In the genomic region with DNA sequence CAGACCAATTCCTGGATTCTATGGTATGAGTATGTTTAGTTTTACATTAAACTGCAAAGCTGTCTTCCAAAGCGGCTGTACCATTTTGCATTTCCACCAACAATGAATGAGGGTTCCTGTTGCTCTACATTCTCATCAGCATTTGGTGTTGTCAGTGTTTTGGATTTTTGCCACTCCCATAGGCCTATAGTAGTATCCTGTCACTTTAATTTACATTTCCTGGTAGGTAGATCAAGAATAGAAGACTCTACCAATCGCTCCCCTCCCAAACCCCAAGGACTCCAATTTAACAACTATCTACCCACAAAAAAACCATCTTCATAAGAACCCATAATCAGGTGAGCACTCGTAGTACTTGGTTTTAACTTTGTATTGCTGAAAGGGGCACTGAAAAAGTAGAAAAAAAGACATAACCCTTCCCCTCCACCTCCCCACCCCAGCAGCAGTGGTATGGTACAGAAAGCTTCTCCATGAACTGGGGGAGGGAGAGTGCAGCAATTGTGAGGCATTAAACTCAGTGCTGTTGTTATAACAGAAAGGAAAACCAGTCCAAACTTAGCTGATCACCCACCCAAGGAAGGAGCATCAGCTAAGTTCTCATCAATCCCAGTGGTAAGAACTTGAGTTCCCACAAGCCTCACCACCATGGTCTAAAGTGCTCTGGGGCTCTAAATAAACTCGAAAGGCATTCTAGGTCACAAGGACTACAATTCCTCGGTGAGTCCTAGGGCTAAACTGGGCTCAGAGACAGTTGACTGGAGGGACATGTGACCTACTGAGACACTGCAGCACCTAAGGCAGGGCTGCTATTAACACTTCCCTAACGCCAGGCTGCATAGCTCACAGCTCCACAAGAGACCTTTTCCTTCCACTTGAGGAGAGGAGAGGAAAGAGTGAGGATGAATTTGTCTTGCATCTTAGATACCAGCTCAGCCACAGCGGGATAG, we compare ENCODE assay signal across 12 cellular contexts. TPM values are rescaled to one million over a fixed set of nuclear protein-coding genes. Genes with fewer than 3 reads are reported as not detected.
DNase-seq lines count a peak whose midpoint lies in the region; ATAC-seq and TF ChIP-seq lines count a peak whose summit lies in the region.
"Had no signal": no experiment of that assay in that cellular context is flagged by ENCODE, and none has a peak within 500 bp of the region (broad histone marks: within the 10 kb centered on the region; RNA-seq: fewer than 3 reads in every experiment).

No MANE protein-coding gene starts in this region.

- no peak overlapping the region for H3K4me3 ChIP-seq in heart right ventricle
- H3K4me3 ChIP-seq: Peyer's patch, spleen had no signal

- DNase-seq in heart right ventricle = no peak
- DNase-seq in AG20443 (ENCODE audit: low spot score) = no peak
- DNase-seq in COLO829 (ENCODE audit: low spot score) = no peak
- DNase-seq in stimulated activated CD4-positive, alpha-beta T cell treated with anti-CD3 and anti-CD28 coated beads, Interleukin-1b, Interleukin-23, amount 100 ng/mL, for 48 hours = no peak
- DNase-seq: naive B cell, NCI-H1048, spleen had no signal

- no peaks in the 10 kb centered on the region for H3K36me3 ChIP-seq in heart right ventricle
- H3K36me3 ChIP-seq: Peyer's patch, spleen had no signal

- peaks cover 0 to 26% (median 13%) of the 10 kb centered on the region in 9 donors for H3K4me1 ChIP-seq in heart right ventricle
- H3K4me1 ChIP-seq: Peyer's patch, spleen had no signal

- WGBS in heart right ventricle, 2 donors = 73 to 79% methylated on average over 7 of the region's 7 CpGs

- TF ChIP-seq CTCF in heart right ventricle (IDR thresholded peaks at IDR 0.05) = no peak

- peak overlapping the region in 3 of 10 donors; percentile 54 to 81 (median 75) for H3K27ac ChIP-seq in heart right ventricle
- H3K27ac ChIP-seq: VCaP had no signal

- no peaks in the 10 kb centered on the region for H3K9me3 ChIP-seq in heart right ventricle
- H3K9me3 ChIP-seq: Peyer's patch, spleen had no signal

- H3K27me3 ChIP-seq in heart right ventricle = no peaks in the 10 kb centered on the region
- H3K27me3 ChIP-seq: Peyer's patch, spleen had no signal

- intact Hi-C loops in heart right ventricle (cut with DNase I) = no loop called here

- ATAC-seq in GM18519 (IDR thresholded peaks at IDR 0.05; ENCODE audit: low FRiP score, unreplicated experiment) (peak; percentile 38), GM19455 (IDR thresholded peaks at IDR 0.05; ENCODE audit: unreplicated experiment) (peak; percentile 39), HG03460 (IDR thresholded peaks at IDR 0.05; ENCODE audit: unreplicated experiment) (peak; percentile 36), heart right ventricle (peak in 7 of 8 donors; percentile 14 to 83 (median 61))

RNA-seq across cellular contexts. Expression of a gene that starts 35.5 kb away (rescaled TPM):
- 10 to 100 TPM in 1 of 10 donors, 1 to 10 TPM in 8, under 1 TPM in 1; 0.85 to 13.7 (median 1.7) TPM for total RNA-seq in heart right ventricle
- polyA plus RNA-seq in heart right ventricle = under 1 TPM; 0.73 to 0.86 TPM
